8 cellular contexts compared by ENCODE assay signal in the genomic region with DNA sequence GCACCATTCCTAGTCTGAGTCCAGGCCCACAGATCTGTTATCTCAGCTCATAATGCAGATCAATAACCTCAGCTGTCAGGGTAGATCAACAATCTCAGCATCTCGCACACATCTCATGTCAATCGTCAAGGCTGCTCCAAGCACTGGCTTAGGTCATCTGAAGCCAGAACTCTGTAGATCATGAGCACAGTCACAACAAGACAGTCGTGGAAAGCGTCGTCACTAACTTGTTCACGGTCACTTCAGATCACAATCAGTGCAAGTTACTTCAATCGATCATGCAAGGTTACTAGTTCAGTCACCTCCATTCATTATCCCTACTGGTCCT.
DNase-seq lines count a peak whose midpoint lies in the region; ATAC-seq and TF ChIP-seq lines count a peak whose summit lies in the region.

No MANE protein-coding gene starts in this region.

- no peak for TF ChIP-seq CTCF in fibroblast of mammary gland (conservative IDR thresholded peaks at IDR 0.05; ENCODE audit: control insufficient read depth, insufficient read depth, low read depth, low read length)
- no peak for TF ChIP-seq CTCF in retinal pigment epithelial cell (conservative IDR thresholded peaks at IDR 0.05; ENCODE audit: low read depth, low read length)

- H3K4me3 ChIP-seq in SJSA1 (peak overlapping the region; percentile 70), fibroblast of mammary gland (ENCODE audit: control insufficient read depth, low read depth, low read length) (peak overlapping the region; percentile 84), retinal pigment epithelial cell (ENCODE audit: low read length) (peak overlapping the region; percentile 68)

- peak overlapping the region; percentile 38 for H3K27ac ChIP-seq in SJSA1

- DNase-seq in NCI-H146 treated with DMSO at 0.1 percent for 48 hours (lab: John Stamatoyannopoulos, UW; ENCODE audit: unreplicated experiment): peak; percentile 16
- DNase-seq in NCI-H146 (lab: John Stamatoyannopoulos, UW): no peak
- DNase-seq in SJSA1 (ENCODE audit: low read depth in 1 of 2, low spot score in 2 of 2): no peak
- peak; percentile 26 for DNase-seq in fibroblast of mammary gland (ENCODE audit: low read depth)
- no peak for DNase-seq in retinal pigment epithelial cell (ENCODE audit: low read depth)
- DNase-seq in DMS153 treated with DMSO at 0.1 percent for 48 hours (lab: John Stamatoyannopoulos, UW; ENCODE audit: unreplicated experiment): no peak
- no peak for DNase-seq in activated CD4-positive, CD25-positive, alpha-beta regulatory T cell treated with anti-CD3 and anti-CD28 coated beads, Interleukin-2, amount 50 U/mL, for 72 hours

- H3K36me3 ChIP-seq in SJSA1: peaks cover 10% of the 10 kb centered on the region; the same call in 1 of the 2 replicates

- H3K9me3 ChIP-seq in SJSA1 (replicated peaks): no peaks in the 10 kb centered on the region

- peaks cover 23% of the 10 kb centered on the region for H3K4me1 ChIP-seq in SJSA1 (replicated peaks)

- no peaks in the 10 kb centered on the region for H3K27me3 ChIP-seq in SJSA1 (replicated peaks)

- ATAC-seq in HG02610 (IDR thresholded peaks at IDR 0.05; ENCODE audit: unreplicated experiment): no peak

Comparison
In these comparisons a context has a peak if more than half of its experiments do, and no peak if none do; other contexts are left out.
1. DNase-seq: peak in NCI-H146 treated with DMSO at 0.1 percent for 48 hours (single experiment) and fibroblast of mammary gland (single experiment); none in NCI-H146 (single experiment), SJSA1 (0 of 2), retinal pigment epithelial cell (single experiment), DMS153 treated with DMSO at 0.1 percent for 48 hours (single experiment) and activated CD4-positive, CD25-positive, alpha-beta regulatory T cell treated with anti-CD3 and anti-CD28 coated beads, Interleukin-2, amount 50 U/mL, for 72 hours (single experiment).
2. Peak in every context shown above with its lines, with median percentiles within 50 percentile points of each other: H3K4me3 ChIP-seq.